ENCODE assay signal across 26 cellular contexts in genomic region chr16:273547-274421, GRCh38. TPM values are rescaled to one million over a fixed set of nuclear protein-coding genes. Genes with fewer than 3 reads are reported as not detected.
DNase-seq lines count a peak whose midpoint lies in the region; ATAC-seq and TF ChIP-seq lines count a peak whose summit lies in the region.
"Had no signal": no experiment of that assay in that cellular context is flagged by ENCODE, and none has a peak within 500 bp of the region (broad histone marks: within the 10 kb centered on the region; RNA-seq: fewer than 3 reads in every experiment).

No MANE protein-coding gene starts in this region.

- H3K4me2 ChIP-seq in OCI-LY3 (ENCODE audit: low read length) (peak overlapping the region; percentile 90), smooth muscle cell (no peak overlapping the region)

- H3K79me2 ChIP-seq in OCI-LY3 (ENCODE audit: low read length) (no peaks in the 10 kb centered on the region), smooth muscle cell (ENCODE audit: low read depth) (no peaks in the 10 kb centered on the region)

- peak; percentile 7 for ATAC-seq in stimulated activated naive CD8-positive, alpha-beta T cell treated with anti-CD3 and anti-CD28 coated beads, Interleukin-15, Interleukin-2, amounts not matched to agents 100 U/mL and 50 U/mL, for 24 hours
- ATAC-seq: psoas muscle, T-helper 17 cell had no signal

- H3F3A ChIP-seq in smooth muscle cell (ENCODE audit: low read depth): no peaks in the 10 kb centered on the region

- H3K36me3 ChIP-seq in OCI-LY3 (replicated peaks; ENCODE audit: low read depth, low read length): no peaks in the 10 kb centered on the region
- no peaks in the 10 kb centered on the region for H3K36me3 ChIP-seq in smooth muscle cell (ENCODE audit: low read depth)
- H3K36me3 ChIP-seq: ascending aorta, BLaER1, vagina had no signal

- WGBS in smooth muscle cell (ENCODE audit: low lambda C conversion rate): 91% methylated on average over 19 of the region's 30 CpGs

- no peaks in the 10 kb centered on the region for H3K9me3 ChIP-seq in OCI-LY3 (ENCODE audit: insufficient read depth, low read length)
- no peaks in the 10 kb centered on the region for H3K9me3 ChIP-seq in smooth muscle cell (replicated peaks; ENCODE audit: low read depth)
- H3K9me3 ChIP-seq: ascending aorta, BLaER1, esophagus muscularis mucosa, psoas muscle, vagina had no signal

- H2AFZ ChIP-seq in OCI-LY3 (ENCODE audit: low read depth, low read length) (peak overlapping the region; percentile 93), smooth muscle cell (ENCODE audit: low read depth) (no peak overlapping the region)

- peak overlapping the region; percentile 91 for H3K4me3 ChIP-seq in OCI-LY3 (ENCODE audit: low read length)
- H3K4me3 ChIP-seq in epithelial cell of esophagus (ENCODE audit: low read length): no peak overlapping the region
- H3K4me3 ChIP-seq in smooth muscle cell: no peak overlapping the region
- H3K4me3 ChIP-seq: BLaER1, psoas muscle, skin epidermis had no signal

- POLR2A ChIA-PET in HEK293T (lab: Yijun Ruan, JAX): no interaction called here

- no peak overlapping the region for H3K27ac ChIP-seq in OCI-LY3 (ENCODE audit: low read length)
- no peak overlapping the region for H3K27ac ChIP-seq in smooth muscle cell (ENCODE audit: low read depth)
- H3K27ac ChIP-seq: ascending aorta, BLaER1, esophagus muscularis mucosa, psoas muscle, skin epidermis, vagina had no signal

- H3K27me3 ChIP-seq in OCI-LY3 (ENCODE audit: low read depth, low read length) (no peaks in the 10 kb centered on the region), smooth muscle cell (ENCODE audit: low read depth) (peaks cover 5% of the 10 kb centered on the region)
- H3K27me3 ChIP-seq: ascending aorta, vagina had no signal

- peaks cover 4% of the 10 kb centered on the region; the same call in 1 of the 2 replicates for H3K4me1 ChIP-seq in OCI-LY3 (ENCODE audit: low read length)
- peaks cover 3% of the 10 kb centered on the region for H3K4me1 ChIP-seq in smooth muscle cell (ENCODE audit: low read depth)

- H4K20me1 ChIP-seq in OCI-LY3 (ENCODE audit: insufficient read depth, low read length) (no peaks in the 10 kb centered on the region), smooth muscle cell (ENCODE audit: low read depth) (no peaks in the 10 kb centered on the region)

- CTCF ChIA-PET in HEK293T (lab: Yijun Ruan, JAX): no interaction called here

- H3K9ac ChIP-seq in OCI-LY3 (ENCODE audit: low read length) (peak overlapping the region; percentile 69; the same call in 1 of the 2 replicates), smooth muscle cell (ENCODE audit: low read depth) (no peak overlapping the region)
- H3K9ac ChIP-seq: BLaER1 had no signal

- TF ChIP-seq CTCF in OCI-LY3 (IDR thresholded peaks at IDR 0.05; ENCODE audit: low read depth, low read length) (no peak), epithelial cell of esophagus (IDR thresholded peaks at IDR 0.05; ENCODE audit: insufficient read depth, low read depth, low read length, missing control alignments) (no peak), smooth muscle cell (IDR thresholded peaks at IDR 0.05; ENCODE audit: borderline replicate concordance, insufficient read depth, poor library complexity, severe bottlenecking) (no peak)

- DNase-seq in NCI-H82 (lab: John Stamatoyannopoulos, UW) (peak; percentile 31), NCI-H82 treated with DMSO at 0.1 percent for 48 hours (lab: John Stamatoyannopoulos, UW; ENCODE audit: unreplicated experiment) (no peak), epithelial cell of esophagus (ENCODE audit: low read depth) (peak; percentile 22), HEK293T (ENCODE audit: extremely low spot score) (no peak), NCI-H524 treated with DMSO at 0.1 percent for 48 hours (lab: John Stamatoyannopoulos, UW) (no peak), smooth muscle cell (lab: John Stamatoyannopoulos, UW; ENCODE audit: unreplicated experiment) (no peak)
- no peak for DNase-seq in stimulated activated naive CD8-positive, alpha-beta T cell treated with anti-CD3 and anti-CD28 coated beads, Interleukin-15, Interleukin-2, amounts not matched to agents 100 U/mL and 50 U/mL, for 24 hours
- DNase-seq: activated naive CD4-positive, alpha-beta T cell treated with anti-CD3 and anti-CD28 coated beads, Interleukin-2, amount 10 ng/mL, durations not matched to agents 7 days and 5 days; activated T-cell treated with anti-CD3 and anti-CD28 coated beads, Interleukin-2, amount 50 U/mL, for 1 hour; cerebellar nuclear complex; DMS 273 treated with DMSO at 0.1 percent for 48 hours; effector CD4-positive, alpha-beta T cell; GDM1; mesendoderm; NCI-H1436; NCI-H2171 treated with DMSO at 0.1 percent for 48 hours; psoas muscle; stimulated activated CD4-positive, alpha-beta T cell treated with anti-CD3 and anti-CD28 coated beads, Interleukin-4, amount 100 ng/mL, for 24 hours; T-helper 17 cell had no signal

TF ChIP-seq in HEK293T, 16 proteins besides CTCF, POLR2A, EP300 and RAD21:
- TF ChIP-seq SP1 (IDR thresholded peaks at IDR 0.05): no peak
- TF ChIP-seq FOXM1 (IDR thresholded peaks at IDR 0.05; ENCODE audit: borderline replicate concordance): no peak
- TF ChIP-seq HDGF (IDR thresholded peaks at IDR 0.05; ENCODE audit: borderline replicate concordance): no peak
- no peak for TF ChIP-seq ARNT (IDR thresholded peaks at IDR 0.05)
- TF ChIP-seq TARDBP (IDR thresholded peaks at IDR 0.05): no peak
- TF ChIP-seq L3MBTL2 (conservative IDR thresholded peaks at IDR 0.05): no peak
- TF ChIP-seq CTBP1 (IDR thresholded peaks at IDR 0.05; ENCODE audit: borderline replicate concordance): no peak
- no peak for TF ChIP-seq FOXK2 (IDR thresholded peaks at IDR 0.05)
- no peak for TF ChIP-seq ZNF384 (IDR thresholded peaks at IDR 0.05)
- TF ChIP-seq PKNOX1 (IDR thresholded peaks at IDR 0.05): no peak
- no peak for TF ChIP-seq ELF4 (IDR thresholded peaks at IDR 0.05)

RNA-seq across cellular contexts. Expression of gene RGS11, which starts 2.0 kb away (rescaled TPM):
- total RNA-seq in smooth muscle cell: 0.04 and 2.2 TPM in 2 replicates
- 3.9 TPM in 2 replicates for polyA plus RNA-seq in smooth muscle cell
- total RNA-seq: T-helper 17 cell had no signal

RNA-seq across cellular contexts. Expression of gene ARHGDIG, which starts 6.6 kb away (rescaled TPM):
- 0.58 and 0.63 TPM in 2 replicates for total RNA-seq in smooth muscle cell
- 2.9 and 4.7 TPM in 2 replicates for polyA plus RNA-seq in smooth muscle cell
- total RNA-seq: ascending aorta, subcutaneous adipose tissue, T-helper 17 cell, vagina had no signal

RNA-seq across cellular contexts. Expression of gene PDIA2, which starts 9.2 kb away (rescaled TPM):
- 0.18 TPM in 1 of 2 replicates, not detected in the other for total RNA-seq in smooth muscle cell
- 0.43 and 0.86 TPM in 2 replicates for polyA plus RNA-seq in smooth muscle cell
- total RNA-seq: ascending aorta, vagina had no signal

RNA-seq across cellular contexts. Expression of gene FAM234A, which starts 39.2 kb away (rescaled TPM):
- 37.3 and 83.7 TPM in 2 replicates for total RNA-seq in smooth muscle cell
- 87.3 and 93.9 TPM in 2 replicates for polyA plus RNA-seq in smooth muscle cell

RNA-seq across cellular contexts. Expression of gene LUC7L, which starts 44.5 kb away (rescaled TPM):
- 63.3 and 70.6 TPM in 2 replicates for total RNA-seq in smooth muscle cell
- 56.2 and 70.2 TPM in 2 replicates for polyA plus RNA-seq in smooth muscle cell

Comparison
In these comparisons a context has a peak if more than half of its experiments do, and no peak if none do; other contexts are left out.
1. DNase-seq: peak in NCI-H82 (single experiment) and epithelial cell of esophagus (single experiment); none in NCI-H82 treated with DMSO at 0.1 percent for 48 hours (single experiment), stimulated activated naive CD8-positive, alpha-beta T cell treated with anti-CD3 and anti-CD28 coated beads, Interleukin-15, Interleukin-2, amounts not matched to agents 100 U/mL and 50 U/mL, for 24 hours (single experiment), HEK293T (single experiment), NCI-H524 treated with DMSO at 0.1 percent for 48 hours (single experiment) and smooth muscle cell (single experiment).